In the genomic region with DNA sequence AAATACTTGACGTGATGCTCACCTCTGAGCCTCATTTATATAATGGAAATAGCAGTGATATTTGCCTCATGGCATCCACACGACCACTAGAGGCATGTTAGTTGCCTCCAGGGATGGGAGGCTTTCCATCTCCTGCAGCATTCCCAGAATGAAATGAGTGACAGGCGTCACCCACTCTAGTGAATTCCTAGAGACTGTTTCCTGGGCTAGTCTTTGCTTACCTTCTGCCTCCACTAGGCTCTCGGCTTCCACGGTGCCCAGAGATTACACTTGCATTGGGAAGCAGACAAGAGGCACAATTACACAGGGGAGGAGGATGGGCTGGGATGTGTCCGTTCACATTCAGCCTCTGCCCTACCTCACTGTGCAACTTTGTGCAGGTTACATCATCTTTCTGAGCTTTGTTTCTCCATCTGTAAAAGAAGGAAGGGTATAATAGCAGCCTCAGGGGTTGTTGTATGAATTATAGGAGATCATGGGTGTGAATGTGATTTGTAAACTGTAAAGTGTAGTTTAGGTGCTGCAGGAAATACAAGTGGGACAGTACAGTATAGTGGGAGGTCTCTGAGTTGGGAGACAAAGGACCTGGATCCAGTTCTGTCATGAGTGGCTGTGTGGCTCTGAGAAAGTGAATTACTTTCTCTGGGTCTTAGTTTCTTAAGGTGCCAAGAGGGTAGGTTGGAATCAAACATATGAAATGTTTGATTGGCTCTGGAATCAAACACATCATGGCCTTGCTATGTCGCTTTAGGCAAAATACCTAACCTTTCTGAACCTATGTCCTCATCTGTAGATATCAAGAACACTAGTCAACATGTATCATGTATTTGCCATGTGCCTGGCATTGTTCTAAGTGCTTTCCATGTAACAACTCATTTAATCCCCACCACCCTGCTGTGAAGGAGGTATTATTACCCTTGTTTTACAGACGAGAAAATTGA, we compare ENCODE assay signal across 18 cellular contexts. TPM values are rescaled to one million over a fixed set of nuclear protein-coding genes. Genes with fewer than 3 reads are reported as not detected.
"Had no signal": no experiment of that assay in that cellular context is flagged by ENCODE, and none has a peak within 500 bp of the region (broad histone marks: within the 10 kb centered on the region; RNA-seq: fewer than 3 reads in every experiment).

No MANE protein-coding gene starts in this region.

- H3K27ac ChIP-seq: lower lobe of right lung, neutrophil, upper lobe of left lung had no signal

- H3K9me3 Mint-ChIP-seq: activated CD4-positive, alpha-beta T cell treated with anti-CD3 and anti-CD28 coated beads, Interleukin-2, amount 10 ng/mL, durations not matched to agents 7 days and 5 days; activated naive CD4-positive, alpha-beta T cell treated with anti-CD3 and anti-CD28 coated beads for 36 hours; mesothelial cell of epicardium; stimulated activated naive B cell treated with anti-CD40 and anti-IgM and Interleukin-4, amounts not matched to agents 10 μg/mL and 1 μg/mL and 100 μg/mL, for 72 hours; T-helper 1 cell treated with Interleukin-12 subunit alpha and Interleukin-12 subunit beta and Interleukin-4 antibody, amounts not matched to agents 30 μg/mL and 1 μg/mL, for 36 hours had no signal

- H3K36me3 ChIP-seq: lower lobe of right lung, neutrophil, upper lobe of left lung had no signal

- H3K9me3 ChIP-seq: lower lobe of right lung, neutrophil, upper lobe of left lung had no signal

- H3K27ac Mint-ChIP-seq: activated CD4-positive, alpha-beta T cell treated with anti-CD3 and anti-CD28 coated beads, Interleukin-2, amount 10 ng/mL, durations not matched to agents 7 days and 5 days; activated naive CD4-positive, alpha-beta T cell treated with anti-CD3 and anti-CD28 coated beads for 36 hours; mesothelial cell of epicardium; naive B cell; stimulated activated naive B cell treated with anti-CD40 and anti-IgM and Interleukin-4, amounts not matched to agents 10 μg/mL and 1 μg/mL and 100 μg/mL, for 72 hours; T-helper 1 cell treated with Interleukin-12 subunit alpha and Interleukin-12 subunit beta and Interleukin-4 antibody, amounts not matched to agents 30 μg/mL and 1 μg/mL, for 36 hours had no signal

- H3K4me3 Mint-ChIP-seq: activated CD4-positive, alpha-beta T cell treated with anti-CD3 and anti-CD28 coated beads, Interleukin-2, amount 10 ng/mL, durations not matched to agents 7 days and 5 days; activated naive CD4-positive, alpha-beta T cell treated with anti-CD3 and anti-CD28 coated beads for 36 hours; mesothelial cell of epicardium; stimulated activated naive B cell treated with anti-CD40 and anti-IgM and Interleukin-4, amounts not matched to agents 10 μg/mL and 1 μg/mL and 100 μg/mL, for 72 hours; T-helper 1 cell treated with Interleukin-12 subunit alpha and Interleukin-12 subunit beta and Interleukin-4 antibody, amounts not matched to agents 30 μg/mL and 1 μg/mL, for 36 hours had no signal

- ATAC-seq: lower lobe of right lung, right cardiac atrium had no signal

- DNase-seq: activated CD4-positive, alpha-beta T cell treated with anti-CD3 and anti-CD28 coated beads, Interleukin-2, amount 10 ng/mL, durations not matched to agents 7 days and 5 days; activated CD4-positive, CD25-positive, alpha-beta regulatory T cell; activated CD8-positive, alpha-beta memory T cell treated with anti-CD3 and anti-CD28 coated beads for 24 hours; central memory CD4-positive, alpha-beta T cell; effector memory CD4-positive, alpha-beta T cell; erythroblast; hypothalamus; left cardiac atrium; lower lobe of right lung; naive B cell; right cardiac atrium; stimulated activated CD4-positive, alpha-beta T cell treated with anti-CD3 and anti-CD28 coated beads, Interleukin-2, amount 100 ng/mL, for 24 hours; stimulated activated naive B cell treated with anti-CD40 and anti-IgM and Interleukin-4, amounts not matched to agents 10 μg/mL and 1 μg/mL and 100 μg/mL, for 72 hours; upper lobe of left lung had no signal

- H3K4me3 ChIP-seq: lower lobe of right lung, upper lobe of left lung had no signal

- H3K36me3 Mint-ChIP-seq: mesothelial cell of epicardium had no signal

RNA-seq across cellular contexts. Expression of a gene that starts 3.6 kb away (rescaled TPM):
- total RNA-seq: activated CD4-positive, alpha-beta T cell treated with anti-CD3 and anti-CD28 coated beads, Interleukin-2, amount 10 ng/mL, durations not matched to agents 7 days and 5 days; activated naive CD4-positive, alpha-beta T cell treated with anti-CD3 and anti-CD28 coated beads for 36 hours had no signal
